In the genomic region with DNA sequence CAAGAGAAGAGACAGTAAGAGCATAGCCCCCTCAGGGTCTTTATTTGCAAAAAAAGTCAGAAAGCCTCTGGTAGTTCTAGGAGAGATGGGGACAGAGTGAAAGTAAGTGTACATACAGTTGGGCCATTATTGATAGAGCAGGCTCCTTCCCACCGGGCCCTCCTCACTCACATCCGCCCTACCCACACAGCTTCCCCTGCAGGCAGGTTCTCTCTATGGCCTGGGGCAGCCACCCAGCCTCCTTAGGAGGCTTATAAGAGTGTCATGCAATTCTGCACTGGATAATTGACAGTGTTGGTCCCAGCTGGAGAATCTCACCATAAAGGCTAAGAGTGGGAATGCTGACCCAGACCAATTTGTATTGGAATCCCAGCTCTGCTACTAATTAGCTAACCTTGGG, we compare ENCODE assay signal across 15 cellular contexts. TPM values are rescaled to one million over a fixed set of nuclear protein-coding genes. Genes with fewer than 3 reads are reported as not detected.
DNase-seq lines count a peak whose midpoint lies in the region; ATAC-seq and TF ChIP-seq lines count a peak whose summit lies in the region.
"Had no signal": no experiment of that assay in that cellular context is flagged by ENCODE, and none has a peak within 500 bp of the region (broad histone marks: within the 10 kb centered on the region; RNA-seq: fewer than 3 reads in every experiment).

No MANE protein-coding gene starts in this region.

- H3K4me2 ChIP-seq in GM23338 (no peak overlapping the region), neural progenitor cell (peak overlapping the region; percentile 20)
- H3K4me2 ChIP-seq: BLaER1 treated with 17β-estradiol and CSF1 and Interleukin-3, amounts not matched to agents 10 nM and 100 nM had no signal

- H3K27me3 ChIP-seq in GM23338 (ENCODE audit: insufficient read depth) (peaks cover 96% of the 10 kb centered on the region), neural progenitor cell (peaks cover 99% of the 10 kb centered on the region)
- H3K27me3 ChIP-seq: BLaER1 treated with 17β-estradiol and CSF1 and Interleukin-3, amounts not matched to agents 10 nM and 100 nM had no signal

- ATAC-seq in GM23338 (peak; percentile 34; the same call in 2 of the 3 replicates), HG02759 (IDR thresholded peaks at IDR 0.05; ENCODE audit: unreplicated experiment) (no peak)
- ATAC-seq in activated CD8-positive, alpha-beta memory T cell treated with anti-CD3 and anti-CD28 coated beads, Interleukin-2, amount 10 ng/mL, durations not matched to agents 7 days and 5 days, result no peak
- ATAC-seq: CD8-positive, alpha-beta T cell; GM12878; HepG2 had no signal

- no peaks in the 10 kb centered on the region for H3K36me3 Mint-ChIP-seq in GM23338 (ENCODE audit: low read depth)
- no peaks in the 10 kb centered on the region for H3K36me3 Mint-ChIP-seq in neural progenitor cell
- no peaks in the 10 kb centered on the region for H3K36me3 Mint-ChIP-seq in activated CD8-positive, alpha-beta memory T cell treated with anti-CD3 and anti-CD28 coated beads, Interleukin-2, amount 10 ng/mL, durations not matched to agents 7 days and 5 days
- H3K36me3 Mint-ChIP-seq: CD8-positive, alpha-beta T cell; IgD-negative memory B cell had no signal

- no peaks in the 10 kb centered on the region for H3K9me2 ChIP-seq in GM23338 (ENCODE audit: insufficient read depth)

- H3K79me2 ChIP-seq in GM23338 (replicated peaks; ENCODE audit: insufficient read depth) (no peaks in the 10 kb centered on the region), neural progenitor cell (ENCODE audit: low read depth) (no peaks in the 10 kb centered on the region)

- H3K36me3 ChIP-seq in GM23338 (ENCODE audit: insufficient read depth) (no peaks in the 10 kb centered on the region), neural progenitor cell (no peaks in the 10 kb centered on the region)
- H3K36me3 ChIP-seq: BLaER1 treated with 17β-estradiol and CSF1 and Interleukin-3, amounts not matched to agents 10 nM and 100 nM; HAP-1 had no signal

- no peak overlapping the region for H3K4me3 ChIP-seq in GM23338
- no peak overlapping the region for H3K4me3 ChIP-seq in neural progenitor cell
- H3K4me3 ChIP-seq: BLaER1 treated with 17β-estradiol and CSF1 and Interleukin-3, amounts not matched to agents 10 nM and 100 nM; GM12878; HAP-1 had no signal

- H3K27ac ChIP-seq in GM23338 (ENCODE audit: low read depth), result no peak overlapping the region
- no peak overlapping the region for H3K27ac ChIP-seq in neural progenitor cell
- H3K27ac ChIP-seq: BLaER1 treated with 17β-estradiol and CSF1 and Interleukin-3, amounts not matched to agents 10 nM and 100 nM had no signal

- H3K4me1 Mint-ChIP-seq in GM23338, result peaks cover 28% of the 10 kb centered on the region; the same call in 2 of the 3 replicates
- H3K4me1 Mint-ChIP-seq in neural progenitor cell, result peaks cover 8% of the 10 kb centered on the region
- H3K4me1 Mint-ChIP-seq in activated CD8-positive, alpha-beta memory T cell treated with anti-CD3 and anti-CD28 coated beads, Interleukin-2, amount 10 ng/mL, durations not matched to agents 7 days and 5 days, result peaks cover 4% of the 10 kb centered on the region
- H3K4me1 Mint-ChIP-seq: B cell, IgD-negative memory B cell had no signal

- peaks cover 57% of the 10 kb centered on the region for H4K20me1 ChIP-seq in GM23338 (replicated peaks; ENCODE audit: insufficient read depth)
- H4K20me1 ChIP-seq in neural progenitor cell (ENCODE audit: low read depth), result no peaks in the 10 kb centered on the region
- H4K20me1 ChIP-seq: BLaER1 treated with 17β-estradiol and CSF1 and Interleukin-3, amounts not matched to agents 10 nM and 100 nM had no signal

- H3K9me3 ChIP-seq in neural progenitor cell (ENCODE audit: low read depth), result no peaks in the 10 kb centered on the region
- H3K9me3 ChIP-seq: BLaER1 treated with 17β-estradiol and CSF1 and Interleukin-3, amounts not matched to agents 10 nM and 100 nM; HAP-1 had no signal

- H3K9me3 Mint-ChIP-seq in GM23338 (no peaks in the 10 kb centered on the region; the same call in 2 of the 3 replicates), neural progenitor cell (no peaks in the 10 kb centered on the region)
- H3K9me3 Mint-ChIP-seq in activated CD8-positive, alpha-beta memory T cell treated with anti-CD3 and anti-CD28 coated beads, Interleukin-2, amount 10 ng/mL, durations not matched to agents 7 days and 5 days (ENCODE audit: low read depth), result no peaks in the 10 kb centered on the region
- H3K9me3 Mint-ChIP-seq: CD8-positive, alpha-beta T cell; IgD-negative memory B cell had no signal

- H2AFZ ChIP-seq in GM23338 (no peak overlapping the region), neural progenitor cell (replicated peaks) (no peak overlapping the region)

- CTCF ChIA-PET in activated CD8-positive, alpha-beta memory T cell treated with anti-CD3 and anti-CD28 coated beads, Interleukin-2, amount 10 ng/mL, durations not matched to agents 7 days and 5 days (lab: Charles Lee), result interaction anchor here (2.1 to 4.4 kb wide), 2 partner anchors 14 to 43 kb away, joined by 8 to 15 read pairs; no protein-coding TSS in a partner anchor

- H3K4me3 Mint-ChIP-seq in GM23338, result no peak overlapping the region
- no peak overlapping the region for H3K4me3 Mint-ChIP-seq in neural progenitor cell
- no peak overlapping the region for H3K4me3 Mint-ChIP-seq in activated CD8-positive, alpha-beta memory T cell treated with anti-CD3 and anti-CD28 coated beads, Interleukin-2, amount 10 ng/mL, durations not matched to agents 7 days and 5 days
- H3K4me3 Mint-ChIP-seq: B cell; CD8-positive, alpha-beta T cell; IgD-negative memory B cell had no signal

- TF ChIP-seq CTCF in GM23338 (conservative IDR thresholded peaks at IDR 0.05; ENCODE audit: low read depth in 2 of 2) (no peak), neural progenitor cell (IDR thresholded peaks at IDR 0.05) (no peak)

- H3K27ac Mint-ChIP-seq in GM23338 (no peak overlapping the region), neural progenitor cell (no peak overlapping the region)
- H3K27ac Mint-ChIP-seq in activated CD8-positive, alpha-beta memory T cell treated with anti-CD3 and anti-CD28 coated beads, Interleukin-2, amount 10 ng/mL, durations not matched to agents 7 days and 5 days, result no peak overlapping the region
- H3K27ac Mint-ChIP-seq: B cell; CD8-positive, alpha-beta T cell; IgD-negative memory B cell had no signal

- DNase-seq in GM23338 (ENCODE audit: low spot score) (no peak), islet precursor cell (peak; percentile 63), neural progenitor cell (ENCODE audit: low spot score) (no peak), HK-2 (ENCODE audit: unreplicated experiment) (no peak)
- DNase-seq in activated CD8-positive, alpha-beta memory T cell treated with anti-CD3 and anti-CD28 coated beads, Interleukin-2, amount 10 ng/mL, durations not matched to agents 7 days and 5 days, result no peak
- DNase-seq: Calu3; CD8-positive, alpha-beta T cell; DMS79 treated with DMSO at 0.1 percent for 48 hours had no signal

- H3F3A ChIP-seq in GM23338 (replicated peaks; ENCODE audit: low read depth) (no peaks in the 10 kb centered on the region), neural progenitor cell (ENCODE audit: low read depth) (no peaks in the 10 kb centered on the region)

- peaks cover 10% of the 10 kb centered on the region; the same call in 1 of the 2 replicates for H3K4me1 ChIP-seq in GM23338 (ENCODE audit: insufficient read depth)
- H3K4me1 ChIP-seq in neural progenitor cell, result peaks cover 14% of the 10 kb centered on the region

- H3K9ac ChIP-seq in neural progenitor cell, result no peak overlapping the region
- H3K9ac ChIP-seq: BLaER1 treated with 17β-estradiol and CSF1 and Interleukin-3, amounts not matched to agents 10 nM and 100 nM had no signal

- peaks cover 91% of the 10 kb centered on the region for H3K27me3 Mint-ChIP-seq in GM23338 (ENCODE audit: insufficient read depth, low read depth, poor library complexity)
- peaks cover 13% of the 10 kb centered on the region for H3K27me3 Mint-ChIP-seq in neural progenitor cell (ENCODE audit: insufficient read depth, low read depth)
- peaks cover 29% of the 10 kb centered on the region for H3K27me3 Mint-ChIP-seq in activated CD8-positive, alpha-beta memory T cell treated with anti-CD3 and anti-CD28 coated beads, Interleukin-2, amount 10 ng/mL, durations not matched to agents 7 days and 5 days

TF ChIP-seq in GM23338, 12 proteins besides CTCF, POLR2A, EP300 and RAD21 (continues in another document):
- TF ChIP-seq JUNB (IDR thresholded peaks at IDR 0.05; ENCODE audit: unreplicated experiment), result no peak
- TF ChIP-seq CREB1 (CRISPR knock-in tag; IDR thresholded peaks at IDR 0.05; ENCODE audit: low read depth), result no peak
- TF ChIP-seq EZH2phosphoT487 (IDR thresholded peaks at IDR 0.05; ENCODE audit: unreplicated experiment), result no peak
- no peak for TF ChIP-seq ZNF331 (CRISPR knock-in tag; IDR thresholded peaks at IDR 0.05; ENCODE audit: low read depth)
- TF ChIP-seq EZH2 (IDR thresholded peaks at IDR 0.05; ENCODE audit: low read depth, unreplicated experiment), result no peak
- TF ChIP-seq POLR2AphosphoS5 (IDR thresholded peaks at IDR 0.05; ENCODE audit: low read depth), result no peak
- no peak for TF ChIP-seq NANOG (IDR thresholded peaks at IDR 0.05; ENCODE audit: borderline replicate concordance)

RNA-seq across cellular contexts. Expression of gene SLC30A4, which starts 49.5 kb away (rescaled TPM):
- 0.04 TPM in 1 of 2 replicates, not detected in the other for total RNA-seq in GM23338 (2014; rRNA removed; shearing (Covaris generic))
- polyA plus RNA-seq in GM23338 (2016; fragmentation: Nextera tagmentation; extraction: Ambion mirVana), result not detected in 2 replicates
- 0.02 and 0.19 TPM in 2 replicates for total RNA-seq in neural progenitor cell (ENCODE audit: low replicate concordance)
- 1 to 10 TPM; 2.9 to 4.1 TPM for total RNA-seq in activated CD8-positive, alpha-beta memory T cell treated with anti-CD3 and anti-CD28 coated beads, Interleukin-2, amount 10 ng/mL, durations not matched to agents 7 days and 5 days
